In genomic region chr13:75219479-75220237, GRCh38 we compare ENCODE assay signal across 1 cellular context.
TF ChIP-seq lines count a peak whose summit lies in the region.

No MANE protein-coding gene starts in this region.

TF ChIP-seq in HEK293, 187 proteins besides CTCF, POLR2A, EP300 and RAD21 (continued from another document):
- TF ChIP-seq ZNF488 (tag by site-specific recombination; IDR thresholded peaks at IDR 0.05) (no peak), ZNF146 (tag by site-specific recombination; IDR thresholded peaks at IDR 0.05) (no peak), ZNF558 (tag by site-specific recombination; IDR thresholded peaks at IDR 0.05) (no peak), OSR2 (tag by site-specific recombination; IDR thresholded peaks at IDR 0.05) (no peak), ZEB2 (tag by site-specific recombination; IDR thresholded peaks at IDR 0.05) (no peak), ZBTB26 (tag by site-specific recombination; optimal IDR thresholded peaks at IDR 0.05) (peak; percentile 42), ZNF561 (tag by site-specific recombination; IDR thresholded peaks at IDR 0.05; ENCODE audit: borderline replicate concordance) (peak; percentile 59; the same call in 1 of the 2 replicates), ZNF660 (tag by site-specific recombination; IDR thresholded peaks at IDR 0.05) (peak; percentile 88), ZNF18 (tag by site-specific recombination; IDR thresholded peaks at IDR 0.05) (no peak), PATZ1 (tag by site-specific recombination; IDR thresholded peaks at IDR 0.05) (no peak), HOXC10 (CRISPR knock-in tag; IDR thresholded peaks at IDR 0.05) (no peak), ZNF529 (tag by site-specific recombination; IDR thresholded peaks at IDR 0.05; ENCODE audit: insufficient replicate concordance) (no peak), ZNF560 (tag by site-specific recombination; IDR thresholded peaks at IDR 0.05; ENCODE audit: borderline replicate concordance) (no peak), ZBTB48 (tag by site-specific recombination; IDR thresholded peaks at IDR 0.05) (no peak), ZNF292 (tag by site-specific recombination; IDR thresholded peaks at IDR 0.05; ENCODE audit: borderline replicate concordance, low read depth) (no peak), ZNF777 (tag by site-specific recombination; IDR thresholded peaks at IDR 0.05; ENCODE audit: borderline replicate concordance) (no peak), ZBTB44 (tag by site-specific recombination; IDR thresholded peaks at IDR 0.05) (no peak), ZFP3 (tag by site-specific recombination; IDR thresholded peaks at IDR 0.05; ENCODE audit: low read depth) (no peak), FEZF1 (tag by site-specific recombination; IDR thresholded peaks at IDR 0.05) (no peak), SETDB1 (IDR thresholded peaks at IDR 0.05; ENCODE audit: insufficient read length, low read length) (no peak), ZBTB49 (tag by site-specific recombination; IDR thresholded peaks at IDR 0.05; ENCODE audit: low read depth) (no peak), ZNF626 (tag by site-specific recombination; IDR thresholded peaks at IDR 0.05) (no peak), ZSCAN30 (tag by site-specific recombination; IDR thresholded peaks at IDR 0.05) (peak; percentile 74), ZNF600 (tag by site-specific recombination; IDR thresholded peaks at IDR 0.05) (no peak), TCF7L2 (IDR thresholded peaks at IDR 0.05; ENCODE audit: borderline replicate concordance, low read depth, low read length) (no peak), ZNF354C (tag by site-specific recombination; IDR thresholded peaks at IDR 0.05; ENCODE audit: borderline replicate concordance, low read depth) (no peak), ZNF324 (tag by site-specific recombination; IDR thresholded peaks at IDR 0.05) (no peak), MZF1 (tag by site-specific recombination; IDR thresholded peaks at IDR 0.05; ENCODE audit: borderline replicate concordance) (no peak), ZNF426 (tag by site-specific recombination; IDR thresholded peaks at IDR 0.05) (no peak), KLF17 (tag by site-specific recombination; IDR thresholded peaks at IDR 0.05) (no peak)
